In the genomic region with DNA sequence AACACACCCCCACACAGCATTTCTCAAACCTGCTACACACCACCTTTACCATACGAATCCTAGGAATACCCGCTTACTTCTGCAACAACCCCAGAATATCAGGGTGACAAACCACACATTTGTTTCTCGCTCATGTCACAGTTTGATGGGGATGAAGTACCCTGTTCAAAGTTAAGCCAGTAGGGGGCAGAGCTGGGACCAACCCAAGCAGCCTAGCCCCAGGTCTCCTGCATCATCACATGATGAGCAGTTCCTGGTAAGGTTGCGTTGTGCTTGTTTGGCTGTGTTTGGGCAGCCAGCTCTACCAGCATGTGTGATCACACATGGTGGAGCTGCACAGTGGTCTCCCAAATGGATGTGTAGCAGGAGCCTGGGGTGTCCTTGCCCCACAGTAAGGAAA, we compare ENCODE assay signal across 9 cellular contexts.
A peak's percentile ranks its signal among the peaks of the same experiment; 100 is the strongest.
DNase-seq lines count a peak whose midpoint lies in the region; ATAC-seq, FAIRE-seq and TF ChIP-seq lines count a peak whose summit lies in the region.
"Had no signal": no experiment of that assay in that cellular context is flagged by ENCODE, and none has a peak within 500 bp of the region (broad histone marks: within the 10 kb centered on the region; RNA-seq: fewer than 3 reads in every experiment).

No MANE protein-coding gene starts in this region.

- WGBS in stomach, 5 donors = 52 to 67% (median 55%) methylated on average over 4 of the region's 4 CpGs

- no peaks in the 10 kb centered on the region for H3K4me1 Mint-ChIP-seq in neural crest cell

- H3K4me3 Mint-ChIP-seq in neural crest cell = no peak overlapping the region
- H3K4me3 Mint-ChIP-seq: activated naive CD8-positive, alpha-beta T cell had no signal

- peaks cover 10% of the 10 kb centered on the region for H3K27me3 Mint-ChIP-seq in neural crest cell (ENCODE audit: low read depth)

- no peak for TF ChIP-seq EP300 in stomach (IDR thresholded peaks at IDR 0.05)

- no peak overlapping the region for H3K27ac Mint-ChIP-seq in activated naive CD4-positive, alpha-beta T cell treated with anti-CD3 and anti-CD28 coated beads, Interleukin-2, amount 50 U/mL, for 72 hours
- H3K27ac Mint-ChIP-seq in neural crest cell (ENCODE audit: unreplicated experiment) = no peak overlapping the region
- H3K27ac Mint-ChIP-seq: activated naive CD8-positive, alpha-beta T cell had no signal

- H3K9me3 Mint-ChIP-seq in activated naive CD4-positive, alpha-beta T cell treated with anti-CD3 and anti-CD28 coated beads, Interleukin-2, amount 50 U/mL, for 72 hours = peaks cover 0 to 5% of the 10 kb centered on the region in 2 donors
- peaks cover 7% of the 10 kb centered on the region for H3K9me3 Mint-ChIP-seq in neural crest cell

- H3K27me3 ChIP-seq in stomach = peaks cover 0 to 15% (median 0%) of the 10 kb centered on the region in 3 donors

- no peak for FAIRE-seq in D721Med (lab: Jason Lieb, UNC)

- H3K4me3 ChIP-seq in stomach = no peak overlapping the region

- intact Hi-C loops in stomach (cut with DNase I; ENCODE audit: low total_unique reads) = no loop called here

- H3K9me3 ChIP-seq in stomach = peaks cover 0 to 8% (median 0%) of the 10 kb centered on the region in 4 donors

- no peaks in the 10 kb centered on the region for H3K4me1 ChIP-seq in stomach

- TF ChIP-seq CTCF in D721Med (IDR thresholded peaks at IDR 0.05; ENCODE audit: insufficient read depth, missing control alignments) = peak; percentile 39
- peak; percentile 44 for TF ChIP-seq CTCF in neural crest cell (conservative IDR thresholded peaks at IDR 0.05)
- TF ChIP-seq CTCF in stomach (IDR thresholded peaks at IDR 0.05) = no peak

- TF ChIP-seq POLR2A in stomach (IDR thresholded peaks at IDR 0.05) = no peak

- POLR2A ChIA-PET in HEK293T (lab: Yijun Ruan, JAX) = no interaction called here

- H3K36me3 ChIP-seq in stomach = no peaks in the 10 kb centered on the region

- H3K36me3 Mint-ChIP-seq in activated naive CD4-positive, alpha-beta T cell treated with anti-CD3 and anti-CD28 coated beads, Interleukin-2, amount 50 U/mL, for 72 hours = no peaks in the 10 kb centered on the region
- H3K36me3 Mint-ChIP-seq in neural crest cell (ENCODE audit: low read depth) = peaks cover 2% of the 10 kb centered on the region
- H3K36me3 Mint-ChIP-seq: activated naive CD8-positive, alpha-beta T cell had no signal

- no peak overlapping the region for H3K27ac ChIP-seq in stomach

- CTCF ChIA-PET in HEK293T (lab: Yijun Ruan, JAX) = no interaction called here

- peak; percentile 31 to 68 for ATAC-seq in activated naive CD4-positive, alpha-beta T cell treated with anti-CD3 and anti-CD28 coated beads, Interleukin-2, amount 50 U/mL, for 72 hours
- no peak for ATAC-seq in HG03025 (IDR thresholded peaks at IDR 0.05; ENCODE audit: low FRiP score, unreplicated experiment)

- DNase-seq in D721Med (ENCODE audit: insufficient read length, low spot score) = no peak
- DNase-seq in HEK293T (ENCODE audit: extremely low spot score) = peak; percentile 38
- DNase-seq in activated naive CD4-positive, alpha-beta T cell treated with anti-CD3 and anti-CD28 coated beads, Interleukin-2, amount 50 U/mL, for 72 hours (ENCODE audit: low spot score in 2 of 2) = peak in 1 of 2 donors; percentile 32
- DNase-seq in neural crest cell (ENCODE audit: low read depth, low spot score) = peak; percentile 13
- DNase-seq in superior temporal gyrus (ENCODE audit: extremely low spot score) = no peak
- DNase-seq in middle frontal gyrus (ENCODE audit: extremely low spot score, low spot score) = no peak
- DNase-seq in stomach = no peak

TF ChIP-seq in HEK293T, 16 proteins besides CTCF, POLR2A, EP300 and RAD21:
- TF ChIP-seq ELF4 (IDR thresholded peaks at IDR 0.05) (no peak), ZNF384 (IDR thresholded peaks at IDR 0.05) (no peak), SUZ12 (IDR thresholded peaks at IDR 0.05) (no peak), HDGF (IDR thresholded peaks at IDR 0.05; ENCODE audit: borderline replicate concordance) (no peak)

Comparison
In these comparisons a context has a peak if more than half of its experiments do, and no peak if none do; other contexts are left out.
1. DNase-seq: peak in HEK293T (single experiment) and neural crest cell (single experiment); none in D721Med (single experiment), superior temporal gyrus (single experiment), middle frontal gyrus (single experiment) and stomach (single experiment).
2. CTCF ChIP-seq: peak in D721Med (single experiment) and neural crest cell (single experiment); none in stomach (0 of 7).